In genomic region chr19:43578787-43579186, GRCh38 we compare ENCODE assay signal across 1 cellular context.
A peak's percentile ranks its signal among the peaks of the same experiment; 100 is the strongest.
TF ChIP-seq lines count a peak whose summit lies in the region.

No MANE protein-coding gene starts in this region.

TF ChIP-seq in K562, 482 proteins besides CTCF, POLR2A, EP300 and RAD21:
- TF ChIP-seq CC2D1A (IDR thresholded peaks at IDR 0.05) (no peak), SRSF1 (IDR thresholded peaks at IDR 0.05; ENCODE audit: low read depth, low read length) (no peak), HOXB6 (CRISPR knock-in tag; IDR thresholded peaks at IDR 0.05; ENCODE audit: borderline replicate concordance) (no peak), SRSF3 (IDR thresholded peaks at IDR 0.05; ENCODE audit: insufficient read depth, low read length) (no peak), CAMTA2 (CRISPR knock-in tag; conservative IDR thresholded peaks at IDR 0.05) (no peak), PRDM10 (IDR thresholded peaks at IDR 0.05; ENCODE audit: partially characterized antibody) (peak; percentile 64)
